19 cellular contexts compared by ENCODE assay signal in the genomic region with DNA sequence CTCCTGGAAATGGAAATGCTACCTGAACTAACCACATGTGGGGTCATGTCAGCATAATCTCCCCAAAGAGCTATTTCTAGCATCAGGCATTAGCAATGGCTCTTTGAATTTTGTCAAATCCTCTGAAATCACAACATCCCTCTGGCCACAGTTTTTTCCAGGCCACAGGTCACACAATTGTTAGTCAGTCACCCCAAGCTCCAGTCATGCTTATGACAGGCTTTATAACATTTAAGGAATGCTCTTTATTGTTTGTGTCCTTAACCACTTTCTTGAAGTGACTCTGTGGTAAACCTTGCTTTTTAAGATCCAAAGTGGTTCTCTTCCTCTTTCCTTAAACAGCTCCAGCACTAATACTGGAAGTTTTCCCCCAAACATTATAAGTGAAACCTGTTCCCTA.
"Had no signal": no experiment of that assay in that cellular context is flagged by ENCODE, and none has a peak within 500 bp of the region (broad histone marks: within the 10 kb centered on the region; RNA-seq: fewer than 3 reads in every experiment).

No MANE protein-coding gene starts in this region.

- H3K4me3 Mint-ChIP-seq: activated CD8-positive, alpha-beta memory T cell treated with anti-CD3 and anti-CD28 coated beads, Interleukin-2, amount 10 ng/mL, durations not matched to agents 7 days and 5 days; activated T-cell treated with anti-CD3 and anti-CD28 coated beads, Interleukin-2, amount 50 U/mL, for 24 hours; dendritic cell treated with granulocyte-macrophage colony-stimulating factor and Interleukin-4, amounts not matched to agents 40 ng/mL and 50 ng/mL, for 4 days; effector memory CD8-positive, alpha-beta T cell; mesothelial cell of epicardium; neural crest cell had no signal

- H3K4me1 ChIP-seq: pancreas, uterus had no signal

- H3K9me3 Mint-ChIP-seq: activated naive CD4-positive, alpha-beta T cell treated with anti-CD3 and anti-CD28 coated beads, Interleukin-2, amount 50 U/mL, for 72 hours; activated T-cell treated with anti-CD3 and anti-CD28 coated beads, Interleukin-2, amount 50 U/mL, for 24 hours; dendritic cell treated with granulocyte-macrophage colony-stimulating factor and Interleukin-4, amounts not matched to agents 40 ng/mL and 50 ng/mL, for 4 days; effector memory CD8-positive, alpha-beta T cell; mesothelial cell of epicardium; neural crest cell had no signal

- H3K4me3 ChIP-seq: lower lobe of right lung, pancreas, right atrium auricular region, thyroid gland, uterus had no signal

- H3K36me3 ChIP-seq: brain microvascular endothelial cell, lower lobe of right lung, pancreas, right atrium auricular region, thyroid gland, uterus had no signal

- H3K27me3 ChIP-seq: brain microvascular endothelial cell, pancreas, right atrium auricular region, thyroid gland, uterus had no signal

- H3K36me3 Mint-ChIP-seq: activated CD8-positive, alpha-beta memory T cell treated with anti-CD3 and anti-CD28 coated beads, Interleukin-2, amount 10 ng/mL, durations not matched to agents 7 days and 5 days; activated naive CD4-positive, alpha-beta T cell treated with anti-CD3 and anti-CD28 coated beads, Interleukin-2, amount 50 U/mL, for 72 hours; mesothelial cell of epicardium had no signal

- H3K4me1 Mint-ChIP-seq: activated CD8-positive, alpha-beta memory T cell treated with anti-CD3 and anti-CD28 coated beads, Interleukin-2, amount 10 ng/mL, durations not matched to agents 7 days and 5 days; neural crest cell had no signal

- DNase-seq: activated CD4-positive, alpha-beta T cell treated with anti-CD3 and anti-CD28 coated beads, Interleukin-2, amount 50 U/mL, for 4 hours; activated CD8-positive, alpha-beta memory T cell treated with anti-CD3 and anti-CD28 coated beads, Interleukin-2, amount 10 ng/mL, durations not matched to agents 7 days and 5 days; activated effector memory CD4-positive, alpha-beta T cell treated with Interleukin-2 at 50 U/mL for 16 hours; activated T-cell treated with anti-CD3 and anti-CD28 coated beads, Interleukin-2, amount 50 U/mL, for 24 hours; amniotic stem cell; brain microvascular endothelial cell; cerebellar nuclear complex; effector memory CD8-positive, alpha-beta T cell; lower lobe of right lung; pancreas; small intestine; thyroid gland; uterus had no signal

- H3K27ac Mint-ChIP-seq: activated CD8-positive, alpha-beta memory T cell treated with anti-CD3 and anti-CD28 coated beads, Interleukin-2, amount 10 ng/mL, durations not matched to agents 7 days and 5 days; activated naive CD4-positive, alpha-beta T cell treated with anti-CD3 and anti-CD28 coated beads, Interleukin-2, amount 50 U/mL, for 72 hours; activated T-cell treated with anti-CD3 and anti-CD28 coated beads, Interleukin-2, amount 50 U/mL, for 24 hours; dendritic cell treated with granulocyte-macrophage colony-stimulating factor and Interleukin-4, amounts not matched to agents 40 ng/mL and 50 ng/mL, for 4 days; effector memory CD8-positive, alpha-beta T cell had no signal

- H3K9me3 ChIP-seq: lower lobe of right lung, pancreas, right atrium auricular region, thyroid gland, uterus had no signal

- H3K27me3 Mint-ChIP-seq: activated CD8-positive, alpha-beta memory T cell treated with anti-CD3 and anti-CD28 coated beads, Interleukin-2, amount 10 ng/mL, durations not matched to agents 7 days and 5 days; activated T-cell treated with anti-CD3 and anti-CD28 coated beads, Interleukin-2, amount 50 U/mL, for 24 hours; dendritic cell treated with granulocyte-macrophage colony-stimulating factor and Interleukin-4, amounts not matched to agents 40 ng/mL and 50 ng/mL, for 4 days; effector memory CD8-positive, alpha-beta T cell had no signal

- H3K27ac ChIP-seq: brain microvascular endothelial cell, epithelial cell of prostate, lower lobe of right lung, pancreas, right atrium auricular region, thyroid gland, uterus had no signal

- ATAC-seq: activated CD8-positive, alpha-beta memory T cell treated with anti-CD3 and anti-CD28 coated beads, Interleukin-2, amount 10 ng/mL, durations not matched to agents 7 days and 5 days; activated naive CD4-positive, alpha-beta T cell treated with anti-CD3 and anti-CD28 coated beads, Interleukin-2, amount 50 U/mL, for 72 hours; effector memory CD8-positive, alpha-beta T cell; lower lobe of right lung; pancreas had no signal
